In the genomic region with DNA sequence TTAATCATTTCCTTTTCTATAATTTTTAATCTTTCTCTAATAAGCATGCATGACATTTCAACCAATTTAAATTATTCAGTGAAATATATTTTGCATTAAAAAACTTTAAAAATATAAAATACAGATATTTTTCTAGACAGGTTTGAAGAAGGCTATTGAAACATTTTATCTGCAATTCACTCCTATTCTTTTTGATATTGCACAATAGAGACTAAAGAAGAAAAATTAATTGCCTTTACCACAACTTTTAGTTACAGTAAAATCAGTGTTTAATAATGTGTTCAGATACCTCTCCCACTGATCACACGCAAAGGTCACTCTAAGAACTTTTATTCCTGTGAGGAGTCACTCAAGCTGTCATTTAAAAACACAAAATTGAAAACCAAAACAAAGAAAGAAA, we compare ENCODE assay signal across 31 cellular contexts.
DNase-seq lines count a peak whose midpoint lies in the region; ATAC-seq and TF ChIP-seq lines count a peak whose summit lies in the region.
"Had no signal": no experiment of that assay in that cellular context is flagged by ENCODE, and none has a peak within 500 bp of the region (broad histone marks: within the 10 kb centered on the region; RNA-seq: fewer than 3 reads in every experiment).

No MANE protein-coding gene starts in this region.

- H3K14ac ChIP-seq in IMR-90 (replicated peaks; ENCODE audit: low read depth, low read length) = no peak overlapping the region

- peaks cover 11% of the 10 kb centered on the region for H3K36me3 Mint-ChIP-seq in natural killer cell treated with Interleukin-12 subunit alpha and Interleukin-12 subunit beta and Interleukin-15 and Interleukin-18, amount 100 ng/mL, for 72 hours
- H3K36me3 Mint-ChIP-seq: CD14-positive monocyte; CD4-positive, alpha-beta memory T cell; CD4-positive, CD25-positive, alpha-beta regulatory T cell; CD8-positive, alpha-beta memory T cell; CD8-positive, alpha-beta T cell had no signal

- no peak overlapping the region for H2BK120ac ChIP-seq in IMR-90 (ENCODE audit: low read depth, low read length)

- H3K27ac ChIP-seq in IMR-90 (ENCODE audit: insufficient read depth, low read length) (no peak overlapping the region), Karpas-422 (ENCODE audit: low read length) (no peak overlapping the region)
- H3K27ac ChIP-seq: 22Rv1; A549; BLaER1; BLaER1 treated with 17β-estradiol and CSF1 and Interleukin-3, amounts not matched to agents 10 nM and 100 nM; C4-2B had no signal

- DNase-seq in IMR-90 = no peak
- no peak for DNase-seq in Karpas-422
- DNase-seq in activated effector memory CD4-positive, alpha-beta T cell treated with Interleukin-2 at 50 U/mL for 16 hours = no peak
- no peak for DNase-seq in natural killer cell treated with Interleukin-12 subunit alpha and Interleukin-12 subunit beta and Interleukin-15 and Interleukin-18, amount 100 ng/mL, for 72 hours (ENCODE audit: low spot score)
- DNase-seq: 8988T; ACHN; AML-193; BE2C; C1 segment of cervical spinal cord; Caco-2; Calu3; CD4-positive, alpha-beta T cell; CD4-positive, CD25-positive, alpha-beta regulatory T cell; CD8-positive, alpha-beta memory T cell; CD8-positive, alpha-beta T cell; COR-L47; DMS 273 treated with DMSO at 0.1 percent for 48 hours; DMS153; DMS53; DMS79; DMS79 treated with DMSO at 0.1 percent for 48 hours; DND-41; EL had no signal

- H2AK5ac ChIP-seq in IMR-90 (ENCODE audit: low read depth, low read length) = no peak overlapping the region

- POLR2A ChIA-PET in IMR-90 (lab: Charles Lee; ENCODE audit: unreplicated experiment) = no interaction called here

- H3K27ac Mint-ChIP-seq in natural killer cell treated with Interleukin-12 subunit alpha and Interleukin-12 subunit beta and Interleukin-15 and Interleukin-18, amount 100 ng/mL, for 72 hours = no peak overlapping the region
- H3K27ac Mint-ChIP-seq: B cell; CD14-positive monocyte; CD4-positive, alpha-beta memory T cell; CD4-positive, alpha-beta T cell; CD4-positive, CD25-positive, alpha-beta regulatory T cell; CD8-positive, alpha-beta memory T cell; CD8-positive, alpha-beta T cell had no signal

- no peak overlapping the region for H3K18ac ChIP-seq in IMR-90 (ENCODE audit: low read depth, low read length)

- intact Hi-C loops in IMR-90 (cut with micrococcal nuclease) = no loop called here

- no peak overlapping the region for H2BK5ac ChIP-seq in IMR-90 (ENCODE audit: low read depth, low read length, poor library complexity, severe bottlenecking)

- no peak overlapping the region for H3K23ac ChIP-seq in IMR-90 (ENCODE audit: low read depth, low read length)

- H3K27me3 ChIP-seq in IMR-90 (ENCODE audit: control insufficient read depth, insufficient read depth, low read length) = no peaks in the 10 kb centered on the region
- H3K27me3 ChIP-seq in Karpas-422 (ENCODE audit: low read length) = no peaks in the 10 kb centered on the region
- H3K27me3 ChIP-seq: BE2C; BLaER1; BLaER1 treated with 17β-estradiol and CSF1 and Interleukin-3, amounts not matched to agents 10 nM and 100 nM had no signal

- dilution Hi-C loops in IMR-90 (cut with HindIII; ENCODE audit: low sequenced_read_pairs, unreplicated experiment) = no loop called here

- no peak overlapping the region for H4K8ac ChIP-seq in IMR-90 (ENCODE audit: low read depth in 2 of 2, low read length in 2 of 2)

- no peak for TF ChIP-seq POLR2A in IMR-90 (IDR thresholded peaks at IDR 0.05; ENCODE audit: low read depth, low read length)

- no peaks in the 10 kb centered on the region for H3K9me1 ChIP-seq in IMR-90 (ENCODE audit: insufficient read depth, low read length)

- H3K4me1 Mint-ChIP-seq in natural killer cell treated with Interleukin-12 subunit alpha and Interleukin-12 subunit beta and Interleukin-15 and Interleukin-18, amount 100 ng/mL, for 72 hours (ENCODE audit: low read depth in 2 of 2) = no peaks in the 10 kb centered on the region
- H3K4me1 Mint-ChIP-seq: B cell; CD14-positive monocyte; CD4-positive, alpha-beta memory T cell; CD4-positive, CD25-positive, alpha-beta regulatory T cell; CD8-positive, alpha-beta memory T cell had no signal

- H3K9me3 ChIP-seq in IMR-90 (ENCODE audit: control insufficient read depth, insufficient read depth, low read length) (peaks cover 2% of the 10 kb centered on the region; the same call in 1 of the 2 replicates), Karpas-422 (ENCODE audit: low read length) (no peaks in the 10 kb centered on the region)
- H3K9me3 ChIP-seq: A549; BE2C; BLaER1; BLaER1 treated with 17β-estradiol and CSF1 and Interleukin-3, amounts not matched to agents 10 nM and 100 nM; Caco-2 had no signal

- H3K9ac ChIP-seq in IMR-90 (ENCODE audit: low read depth, low read length) (no peak overlapping the region), Karpas-422 (ENCODE audit: low read length) (no peak overlapping the region)
- H3K9ac ChIP-seq: BLaER1; BLaER1 treated with 17β-estradiol and CSF1 and Interleukin-3, amounts not matched to agents 10 nM and 100 nM had no signal

- no TSS peak for BruUV-seq in IMR-90 (replicated peaks; lab: Mats Ljungman, UMichigan)

- H3K4me2 ChIP-seq in IMR-90 (ENCODE audit: low read depth, low read length) (no peak overlapping the region), Karpas-422 (ENCODE audit: low read depth, low read length, poor library complexity, severe bottlenecking) (no peak overlapping the region)
- H3K4me2 ChIP-seq: A549; BLaER1; BLaER1 treated with 17β-estradiol and CSF1 and Interleukin-3, amounts not matched to agents 10 nM and 100 nM had no signal

- H3K27me3 Mint-ChIP-seq in natural killer cell treated with Interleukin-12 subunit alpha and Interleukin-12 subunit beta and Interleukin-15 and Interleukin-18, amount 100 ng/mL, for 72 hours = no peaks in the 10 kb centered on the region
- H3K27me3 Mint-ChIP-seq: B cell; CD4-positive, alpha-beta memory T cell; CD4-positive, alpha-beta T cell; CD4-positive, CD25-positive, alpha-beta regulatory T cell; CD8-positive, alpha-beta memory T cell had no signal

- in situ Hi-C loops in IMR-90 (cut with MboI; ENCODE audit: low sequenced_read_pairs) = no loop called here

- no peaks in the 10 kb centered on the region for H3K9me2 ChIP-seq in Karpas-422 (replicated peaks; ENCODE audit: insufficient read depth, low read length)

- WGBS in IMR-90 (ENCODE audit: extremely low coverage in 2 of 2, insufficient read length in 1 of 2), 2 experiments = no CpG with 5 or more reads among the region's 1 CpG

- ATAC-seq in IMR-90 (ENCODE audit: low read depth) = no peak
- ATAC-seq in natural killer cell treated with Interleukin-12 subunit alpha and Interleukin-12 subunit beta and Interleukin-15 and Interleukin-18, amount 100 ng/mL, for 72 hours = no peak
- ATAC-seq: A549; CD8-positive, alpha-beta T cell had no signal

- no peak overlapping the region for H2AK9ac ChIP-seq in IMR-90 (replicated peaks; ENCODE audit: low read depth, low read length, poor library complexity)

- no peaks in the 10 kb centered on the region for H3K36me3 ChIP-seq in IMR-90 (ENCODE audit: control insufficient read depth, insufficient read depth, low read length)
- H3K36me3 ChIP-seq in Karpas-422 (ENCODE audit: insufficient read depth, low read length) = no peaks in the 10 kb centered on the region
- H3K36me3 ChIP-seq: BE2C; BLaER1; BLaER1 treated with 17β-estradiol and CSF1 and Interleukin-3, amounts not matched to agents 10 nM and 100 nM had no signal

- H2BK15ac ChIP-seq in IMR-90 (ENCODE audit: low read depth, low read length) = no peak overlapping the region

- no peak overlapping the region for H2AFZ ChIP-seq in IMR-90 (replicated peaks; ENCODE audit: low read length, poor library complexity)
- H2AFZ ChIP-seq in Karpas-422 (ENCODE audit: low read length) = peak overlapping the region; percentile 34; the same call in 1 of the 2 replicates

- no peak overlapping the region for H3K4me3 ChIP-seq in IMR-90 (ENCODE audit: insufficient read depth, low read depth, low read length)
- no peak overlapping the region for H3K4me3 ChIP-seq in Karpas-422 (ENCODE audit: low read length)
- H3K4me3 ChIP-seq: A549; BLaER1; BLaER1 treated with 17β-estradiol and CSF1 and Interleukin-3, amounts not matched to agents 10 nM and 100 nM had no signal

- H3K79me1 ChIP-seq in IMR-90 (ENCODE audit: low read depth in 1 of 2, low read length in 2 of 2) = no peaks in the 10 kb centered on the region

- TF ChIP-seq CTCF in IMR-90 (conservative IDR thresholded peaks at IDR 0.05; ENCODE audit: low read depth, low read length) = no peak

- peaks cover 15% of the 10 kb centered on the region for H3K9me3 Mint-ChIP-seq in natural killer cell treated with Interleukin-12 subunit alpha and Interleukin-12 subunit beta and Interleukin-15 and Interleukin-18, amount 100 ng/mL, for 72 hours

- H3K79me2 ChIP-seq in Karpas-422 (ENCODE audit: low read length) = no peaks in the 10 kb centered on the region

- H3K56ac ChIP-seq in IMR-90 (ENCODE audit: extremely low read depth, insufficient read depth, low read length) = no peak overlapping the region

- H4K20me1 ChIP-seq in IMR-90 (ENCODE audit: insufficient read depth, low read length) = no peaks in the 10 kb centered on the region
- H4K20me1 ChIP-seq in Karpas-422 (ENCODE audit: insufficient read depth, low read depth, low read length) = no peaks in the 10 kb centered on the region
- H4K20me1 ChIP-seq: BLaER1; BLaER1 treated with 17β-estradiol and CSF1 and Interleukin-3, amounts not matched to agents 10 nM and 100 nM had no signal

- no peak overlapping the region for H3K4me3 Mint-ChIP-seq in natural killer cell treated with Interleukin-12 subunit alpha and Interleukin-12 subunit beta and Interleukin-15 and Interleukin-18, amount 100 ng/mL, for 72 hours
- H3K4me3 Mint-ChIP-seq: B cell; CD14-positive monocyte; CD4-positive, alpha-beta memory T cell; CD4-positive, alpha-beta T cell; CD4-positive, CD25-positive, alpha-beta regulatory T cell; CD8-positive, alpha-beta memory T cell; CD8-positive, alpha-beta T cell had no signal

- no peak for TF ChIP-seq RAD21 in IMR-90 (IDR thresholded peaks at IDR 0.05; ENCODE audit: low read length)

- no peak overlapping the region for H2BK20ac ChIP-seq in IMR-90 (ENCODE audit: low read depth, low read length)

- CTCF ChIA-PET in IMR-90 (lab: Yijun Ruan, JAX) = no interaction called here

- no peak overlapping the region for H3K4ac ChIP-seq in IMR-90 (ENCODE audit: low read depth, low read length)

- H4K91ac ChIP-seq in IMR-90 (ENCODE audit: insufficient read depth, low read depth, low read length) = no peak overlapping the region

- H3K4me1 ChIP-seq in IMR-90 (ENCODE audit: control insufficient read depth, insufficient read depth, low read length) = no peaks in the 10 kb centered on the region
- H3K4me1 ChIP-seq in Karpas-422 (ENCODE audit: low read length) = peaks cover 10% of the 10 kb centered on the region
- H3K4me1 ChIP-seq: A549, BE2C, BLaER1, Caco-2 had no signal

- H4K5ac ChIP-seq in IMR-90 (ENCODE audit: low read depth, low read length) = no peak overlapping the region

TF ChIP-seq in IMR-90, 13 proteins besides CTCF, POLR2A, EP300 and RAD21:
- TF ChIP-seq CEBPB (IDR thresholded peaks at IDR 0.05; ENCODE audit: low read depth, low read length) (peak; percentile 52; the same call in 1 of the 2 replicates), MAZ (IDR thresholded peaks at IDR 0.05; ENCODE audit: borderline replicate concordance, low read depth, low read length) (no peak)
